ENCODE assay signal across 26 cellular contexts in the genomic region with DNA sequence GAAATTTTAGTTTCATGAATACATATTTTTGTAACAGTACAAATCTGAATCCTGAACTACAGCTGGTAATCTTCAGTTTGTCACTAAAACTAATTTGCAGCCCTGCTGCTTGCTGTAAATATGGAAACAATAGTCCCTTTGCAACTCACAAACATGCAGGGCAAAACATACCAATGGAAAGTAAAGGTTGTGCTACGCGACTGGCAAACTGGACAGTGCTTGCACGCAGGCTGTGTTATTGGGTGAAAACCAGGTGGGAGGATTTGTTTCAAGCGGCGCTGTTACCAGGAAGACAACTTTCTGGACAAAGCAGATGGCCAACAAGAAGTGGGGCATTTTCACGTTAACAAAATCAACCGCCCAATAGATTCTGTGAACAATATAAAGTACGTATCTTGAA.
A peak's percentile ranks its signal among the peaks of the same experiment; 100 is the strongest.
DNase-seq lines count a peak whose midpoint lies in the region; ATAC-seq and TF ChIP-seq lines count a peak whose summit lies in the region.
"Had no signal": no experiment of that assay in that cellular context is flagged by ENCODE, and none has a peak within 500 bp of the region (broad histone marks: within the 10 kb centered on the region; RNA-seq: fewer than 3 reads in every experiment).

No MANE protein-coding gene starts in this region.

- H3K4me2 ChIP-seq in OCI-LY7 (ENCODE audit: low read length): peak overlapping the region; percentile 20; the same call in 1 of the 2 replicates
- H3K4me2 ChIP-seq: PC-9 had no signal

- H3K27ac ChIP-seq in OCI-LY7 (ENCODE audit: low read depth, low read length, poor library complexity, severe bottlenecking) (no peak overlapping the region), SJCRH30 (no peak overlapping the region)
- no peak overlapping the region for H3K27ac ChIP-seq in CD4-positive, alpha-beta memory T cell (ENCODE audit: low read depth, low read length)
- H3K27ac ChIP-seq: 22Rv1, ascending aorta, dorsolateral prefrontal cortex, PC-9 had no signal

- H3K4me1 ChIP-seq in OCI-LY7 (ENCODE audit: insufficient read depth, low read length, poor library complexity, severe bottlenecking) (no peaks in the 10 kb centered on the region), SJCRH30 (no peaks in the 10 kb centered on the region)
- no peaks in the 10 kb centered on the region for H3K4me1 ChIP-seq in CD4-positive, alpha-beta memory T cell (ENCODE audit: insufficient read depth, low read length)
- H3K4me1 ChIP-seq: ascending aorta had no signal

- POLR2A ChIA-PET in OCI-LY7 (lab: Charles Lee): interaction anchor here (0.7 kb wide), 1 partner anchor 168 kb away, joined by 3 read pairs; no protein-coding TSS in a partner anchor
- POLR2A ChIA-PET in CD4-positive, alpha-beta memory T cell (lab: Charles Lee; ENCODE audit: partially characterized antibody): no interaction called here

- no peaks in the 10 kb centered on the region for H4K20me1 ChIP-seq in OCI-LY7 (ENCODE audit: insufficient read depth, low read length)

- no peaks in the 10 kb centered on the region for H3K36me3 ChIP-seq in OCI-LY7 (ENCODE audit: insufficient read depth, low read length)
- no peaks in the 10 kb centered on the region for H3K36me3 ChIP-seq in SJCRH30
- no peaks in the 10 kb centered on the region for H3K36me3 ChIP-seq in CD4-positive, alpha-beta memory T cell (ENCODE audit: insufficient read depth, low read length)
- H3K36me3 ChIP-seq: ascending aorta had no signal

- no peak overlapping the region for H3K27ac Mint-ChIP-seq in CD4-positive, alpha-beta memory T cell
- H3K27ac Mint-ChIP-seq: activated CD4-positive, alpha-beta T cell treated with anti-CD3 and anti-CD28 coated beads, Interleukin-2, amount 10 ng/mL, durations not matched to agents 7 days and 5 days; activated CD8-positive, alpha-beta memory T cell treated with anti-CD3 and anti-CD28 coated beads, Interleukin-2, amount 10 ng/mL, durations not matched to agents 7 days and 5 days; activated naive CD4-positive, alpha-beta T cell treated with anti-CD3 and anti-CD28 coated beads, Interleukin-2, amount 50 U/mL, for 72 hours; activated T-helper 1 cell treated with anti-CD3 and anti-CD28 coated beads, Interleukin-12 subunit alpha, Interleukin-12 subunit beta, Interleukin-2, Interleukin-4 antibody, amounts not matched to agents 30 ng/mL and 10 ng/mL and 1 ng/mL, durations not matched to agents 14 hours and 24 hours and 36 hours; H9; naive thymus-derived CD4-positive, alpha-beta T cell had no signal

- no peaks in the 10 kb centered on the region for H3K27me3 Mint-ChIP-seq in CD4-positive, alpha-beta memory T cell
- H3K27me3 Mint-ChIP-seq: activated CD4-positive, alpha-beta T cell treated with anti-CD3 and anti-CD28 coated beads, Interleukin-2, amount 10 ng/mL, durations not matched to agents 7 days and 5 days; activated CD8-positive, alpha-beta memory T cell treated with anti-CD3 and anti-CD28 coated beads, Interleukin-2, amount 10 ng/mL, durations not matched to agents 7 days and 5 days; naive thymus-derived CD4-positive, alpha-beta T cell had no signal

- no peak for TF ChIP-seq CTCF in OCI-LY7 (conservative IDR thresholded peaks at IDR 0.05; ENCODE audit: low read length)

- CTCF ChIA-PET in OCI-LY7 (lab: Charles Lee; ENCODE audit: unreplicated experiment): no interaction called here
- CTCF ChIA-PET in CD4-positive, alpha-beta memory T cell (lab: Charles Lee; ENCODE audit: partially characterized antibody): no interaction called here

- H3K9me3 ChIP-seq in OCI-LY7 (ENCODE audit: low read length): no peaks in the 10 kb centered on the region
- no peaks in the 10 kb centered on the region for H3K9me3 ChIP-seq in SJCRH30 (replicated peaks)
- H3K9me3 ChIP-seq in CD4-positive, alpha-beta memory T cell (ENCODE audit: control insufficient read depth in 1 of 2, low read length in 2 of 2): no peaks in the 10 kb centered on the region

- intact Hi-C loops in OCI-LY7 (cut with micrococcal nuclease; ENCODE audit: unreplicated experiment): no loop called here
- intact Hi-C loops in CD4-positive, alpha-beta memory T cell (cut with micrococcal nuclease): no loop called here

- peaks cover 0 to 4% (median 3%) of the 10 kb centered on the region in 4 donors for H3K4me1 Mint-ChIP-seq in CD4-positive, alpha-beta memory T cell
- H3K4me1 Mint-ChIP-seq: activated CD8-positive, alpha-beta memory T cell treated with anti-CD3 and anti-CD28 coated beads, Interleukin-2, amount 10 ng/mL, durations not matched to agents 7 days and 5 days; H9 had no signal

- H3K27me3 ChIP-seq in SJCRH30: no peaks in the 10 kb centered on the region
- no peaks in the 10 kb centered on the region for H3K27me3 ChIP-seq in CD4-positive, alpha-beta memory T cell (ENCODE audit: insufficient read depth, low read length)
- H3K27me3 ChIP-seq: ascending aorta, dorsolateral prefrontal cortex had no signal

- DNase-seq in AG08395 (ENCODE audit: low spot score): peak; percentile 25
- DNase-seq in OCI-LY7 (ENCODE audit: low spot score): peak; percentile 4
- DNase-seq in SJCRH30: no peak
- no peak for DNase-seq in H4 (ENCODE audit: low spot score)
- DNase-seq in CD4-positive, alpha-beta memory T cell: no peak
- DNase-seq in DMS53 (lab: John Stamatoyannopoulos, UW): no peak
- DNase-seq: activated CD4-positive, alpha-beta T cell treated with anti-CD3 and anti-CD28 coated beads, Interleukin-2, amount 10 ng/mL, durations not matched to agents 7 days and 5 days; activated CD8-positive, alpha-beta memory T cell treated with anti-CD3 and anti-CD28 coated beads, Interleukin-2, amount 10 ng/mL, durations not matched to agents 7 days and 5 days; DMS79 treated with DMSO at 0.1 percent for 48 hours; H9; left colon; naive thymus-derived CD4-positive, alpha-beta T cell; NCI-H1092 treated with DMSO at 0.1 percent for 48 hours; NCI-H1930; NCI-H345; occipital lobe; PC-9; small intestine; stimulated activated naive CD4-positive, alpha-beta T cell had no signal

- H2AFZ ChIP-seq in OCI-LY7 (ENCODE audit: low read length): no peak overlapping the region
- H2AFZ ChIP-seq: PC-9 had no signal

- H3K9me2 ChIP-seq in OCI-LY7 (ENCODE audit: insufficient read depth, low read length): no peaks in the 10 kb centered on the region

- H3K36me3 Mint-ChIP-seq in CD4-positive, alpha-beta memory T cell: peaks cover 4 to 20% of the 10 kb centered on the region in 2 donors

- no TSS peak for BruUV-seq in OCI-LY7 (replicated peaks; lab: Mats Ljungman, UMichigan)

- no peaks in the 10 kb centered on the region for H3K79me2 ChIP-seq in OCI-LY7 (ENCODE audit: insufficient read depth, low read depth, low read length)

- H3K4me3 ChIP-seq in OCI-LY7 (ENCODE audit: low read depth, low read length, poor library complexity, severe bottlenecking) (no peak overlapping the region), SJCRH30 (no peak overlapping the region)
- no peak overlapping the region for H3K4me3 ChIP-seq in CD4-positive, alpha-beta memory T cell (ENCODE audit: low read length in 2 of 2)
- H3K4me3 ChIP-seq: ascending aorta, dorsolateral prefrontal cortex, PC-9 had no signal

- peak; percentile 54 for ATAC-seq in GM18511 (IDR thresholded peaks at IDR 0.05; ENCODE audit: unreplicated experiment)
- ATAC-seq in GM21723 (IDR thresholded peaks at IDR 0.05; ENCODE audit: unreplicated experiment): peak; percentile 57
- ATAC-seq: activated CD8-positive, alpha-beta memory T cell treated with anti-CD3 and anti-CD28 coated beads, Interleukin-2, amount 10 ng/mL, durations not matched to agents 7 days and 5 days; activated naive CD4-positive, alpha-beta T cell treated with anti-CD3 and anti-CD28 coated beads, Interleukin-2, amount 50 U/mL, for 72 hours; left colon; naive thymus-derived CD4-positive, alpha-beta T cell had no signal

- H3K9me3 Mint-ChIP-seq in CD4-positive, alpha-beta memory T cell: peaks cover 0 to 6% (median 3%) of the 10 kb centered on the region in 8 donors
- H3K9me3 Mint-ChIP-seq: activated T-helper 1 cell treated with anti-CD3 and anti-CD28 coated beads, Interleukin-12 subunit alpha, Interleukin-12 subunit beta, Interleukin-2, Interleukin-4 antibody, amounts not matched to agents 30 ng/mL and 10 ng/mL and 1 ng/mL, durations not matched to agents 14 hours and 24 hours and 36 hours; H9 had no signal

- no peak overlapping the region for H3K4me3 Mint-ChIP-seq in CD4-positive, alpha-beta memory T cell
- H3K4me3 Mint-ChIP-seq: activated CD4-positive, alpha-beta T cell treated with anti-CD3 and anti-CD28 coated beads, Interleukin-2, amount 10 ng/mL, durations not matched to agents 7 days and 5 days; activated CD8-positive, alpha-beta memory T cell treated with anti-CD3 and anti-CD28 coated beads, Interleukin-2, amount 10 ng/mL, durations not matched to agents 7 days and 5 days; activated T-helper 1 cell treated with anti-CD3 and anti-CD28 coated beads, Interleukin-12 subunit alpha, Interleukin-12 subunit beta, Interleukin-2, Interleukin-4 antibody, amounts not matched to agents 30 ng/mL and 10 ng/mL and 1 ng/mL, durations not matched to agents 14 hours and 24 hours and 36 hours; H9; naive thymus-derived CD4-positive, alpha-beta T cell had no signal

Comparison
In these comparisons a context has a peak if more than half of its experiments do, and no peak if none do; other contexts are left out.
1. DNase-seq: peak in AG08395 (single experiment) and OCI-LY7 (single experiment); none in SJCRH30 (0 of 2), H4 (single experiment), CD4-positive, alpha-beta memory T cell (0 of 5) and DMS53 (single experiment).